In the genomic region with DNA sequence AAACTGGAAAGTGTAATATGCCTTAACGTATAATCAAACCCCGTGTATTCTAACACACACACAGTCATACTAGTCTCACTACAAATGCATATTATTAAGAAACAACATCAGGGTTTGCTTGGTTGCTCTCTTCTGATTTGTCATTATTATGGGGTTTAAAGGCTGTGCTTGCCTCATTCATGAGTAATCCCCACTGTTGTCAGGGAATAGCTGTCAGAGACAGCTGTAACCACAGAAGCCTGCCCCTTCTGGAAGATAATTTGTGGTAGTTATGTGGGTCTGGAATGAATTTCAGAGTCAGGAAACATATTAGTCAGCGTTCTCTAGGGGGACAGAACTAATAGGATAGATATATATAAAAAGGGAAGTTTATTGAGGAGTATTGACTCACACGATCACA, we compare ENCODE assay signal across 12 cellular contexts.
DNase-seq lines count a peak whose midpoint lies in the region; ATAC-seq and TF ChIP-seq lines count a peak whose summit lies in the region.
"Had no signal": no experiment of that assay in that cellular context is flagged by ENCODE, and none has a peak within 500 bp of the region (broad histone marks: within the 10 kb centered on the region; RNA-seq: fewer than 3 reads in every experiment).

No MANE protein-coding gene starts in this region.

- in situ Hi-C loops in GM23248 (cut with MboI) (no loop called here), gastrocnemius medialis (cut with MboI; ENCODE audit: low sequenced_read_pairs in 4 of 4) (no loop called here)

- no peak overlapping the region for H3K27ac Mint-ChIP-seq in stimulated activated memory B cell treated with anti-CD40 and anti-IgM and Interleukin-4, amounts not matched to agents 10 μg/mL and 1 μg/mL and 100 μg/mL, for 72 hours

- peak overlapping the region; percentile 77 for H3K9ac ChIP-seq in GM23248
- peak overlapping the region; percentile 60 for H3K9ac ChIP-seq in SK-N-MC (ENCODE audit: insufficient read length)

- H3K4me3 ChIP-seq in GM23248, result no peak overlapping the region
- H3K4me3 ChIP-seq in SK-N-MC, result peak overlapping the region; percentile 40
- H3K4me3 ChIP-seq in gastroesophageal sphincter, result no peak overlapping the region
- H3K4me3 ChIP-seq in gastrocnemius medialis, result no peak overlapping the region
- H3K4me3 ChIP-seq in OCI-LY7 (ENCODE audit: low read depth, low read length, poor library complexity, severe bottlenecking), result no peak overlapping the region
- H3K4me3 ChIP-seq: esophagus squamous epithelium had no signal

- no peaks in the 10 kb centered on the region for H3K36me3 ChIP-seq in GM23248 (ENCODE audit: low read depth)
- H3K36me3 ChIP-seq in SK-N-MC (ENCODE audit: insufficient read depth, low read length), result no peaks in the 10 kb centered on the region
- no peaks in the 10 kb centered on the region for H3K36me3 ChIP-seq in gastroesophageal sphincter
- H3K36me3 ChIP-seq in gastrocnemius medialis, result no peaks in the 10 kb centered on the region
- no peaks in the 10 kb centered on the region for H3K36me3 ChIP-seq in OCI-LY7 (ENCODE audit: insufficient read depth, low read length)
- H3K36me3 ChIP-seq: esophagus squamous epithelium had no signal

- POLR2A ChIA-PET in OCI-LY7 (lab: Charles Lee), result interaction anchor here (1.0 kb wide), 1 partner anchor 9 kb away, joined by 4 read pairs; no protein-coding TSS in a partner anchor

- 0% methylated on average over 4 of the region's 4 CpGs for WGBS in GM23248 (ENCODE audit: low coverage in 1 of 2, low lambda C conversion rate in 2 of 2, missing lambda C conversion rate in 2 of 2), 2 experiments
- 30 to 34% methylated on average over 4 of the region's 4 CpGs for WGBS in gastroesophageal sphincter (ENCODE audit: low coverage in 1 of 2), 2 donors

- TF ChIP-seq EP300 in gastroesophageal sphincter (IDR thresholded peaks at IDR 0.05), result no peak

- ATAC-seq in gastroesophageal sphincter (peak; percentile 80), gastrocnemius medialis (peak; percentile 55 to 76), GM18519 (IDR thresholded peaks at IDR 0.05; ENCODE audit: low FRiP score, unreplicated experiment) (no peak)
- ATAC-seq in stimulated activated memory B cell treated with anti-CD40 and anti-IgM and Interleukin-4, amounts not matched to agents 10 μg/mL and 1 μg/mL and 100 μg/mL, for 72 hours, result no peak

- H3K4me2 ChIP-seq in GM23248 (ENCODE audit: unreplicated experiment) (peak overlapping the region; percentile 72), OCI-LY7 (ENCODE audit: low read length) (no peak overlapping the region)

- peaks cover 20% of the 10 kb centered on the region for H3F3A ChIP-seq in GM23248 (ENCODE audit: insufficient read depth)

- DNase-seq in GM23248, result peak; percentile 97
- DNase-seq in SK-N-MC (ENCODE audit: low read depth, low spot score), result peak; percentile 70
- DNase-seq in gastrocnemius medialis, result no peak
- no peak for DNase-seq in HPDE6-E6E7 (ENCODE audit: extremely low spot score)
- no peak for DNase-seq in OCI-LY7 (ENCODE audit: low spot score)
- DNase-seq: activated naive CD4-positive, alpha-beta T cell treated with anti-CD3 and anti-CD28 coated beads, Interleukin-2, amount 50 U/mL, for 16 hours; esophagus squamous epithelium; NCI-H2081 treated with DMSO at 0.1 percent for 48 hours had no signal

- H3K27me3 ChIP-seq in GM23248 (replicated peaks; ENCODE audit: insufficient read depth), result no peaks in the 10 kb centered on the region
- H3K27me3 ChIP-seq in gastroesophageal sphincter, result no peaks in the 10 kb centered on the region
- H3K27me3 ChIP-seq in gastrocnemius medialis, result no peaks in the 10 kb centered on the region
- H3K27me3 ChIP-seq: esophagus squamous epithelium had no signal

- peaks cover 6% of the 10 kb centered on the region for H3K9me3 Mint-ChIP-seq in stimulated activated memory B cell treated with anti-CD40 and anti-IgM and Interleukin-4, amounts not matched to agents 10 μg/mL and 1 μg/mL and 100 μg/mL, for 72 hours
- H3K9me3 Mint-ChIP-seq: neural crest cell had no signal

- no peaks in the 10 kb centered on the region for H3K27me3 Mint-ChIP-seq in stimulated activated memory B cell treated with anti-CD40 and anti-IgM and Interleukin-4, amounts not matched to agents 10 μg/mL and 1 μg/mL and 100 μg/mL, for 72 hours

- intact Hi-C loops in gastrocnemius medialis (cut with DNase I; ENCODE audit: low total_unique reads) (no loop called here), OCI-LY7 (cut with micrococcal nuclease; ENCODE audit: unreplicated experiment) (no loop called here)

- H3K79me2 ChIP-seq in GM23248 (ENCODE audit: insufficient read depth), result no peaks in the 10 kb centered on the region
- no peaks in the 10 kb centered on the region for H3K79me2 ChIP-seq in OCI-LY7 (ENCODE audit: insufficient read depth, low read depth, low read length)

- CTCF ChIA-PET in OCI-LY7 (lab: Charles Lee; ENCODE audit: unreplicated experiment), result no interaction called here

- no peak for TF ChIP-seq CTCF in gastroesophageal sphincter (IDR thresholded peaks at IDR 0.05)
- no peak for TF ChIP-seq CTCF in gastrocnemius medialis (IDR thresholded peaks at IDR 0.05 in 4 of 5, conservative IDR thresholded peaks at IDR 0.05 in 1 of 5)
- TF ChIP-seq CTCF in OCI-LY7 (conservative IDR thresholded peaks at IDR 0.05; ENCODE audit: low read length), result no peak

- no peaks in the 10 kb centered on the region for H3K4me1 Mint-ChIP-seq in stimulated activated memory B cell treated with anti-CD40 and anti-IgM and Interleukin-4, amounts not matched to agents 10 μg/mL and 1 μg/mL and 100 μg/mL, for 72 hours

- no peak overlapping the region for H3K4me3 Mint-ChIP-seq in stimulated activated memory B cell treated with anti-CD40 and anti-IgM and Interleukin-4, amounts not matched to agents 10 μg/mL and 1 μg/mL and 100 μg/mL, for 72 hours
- H3K4me3 Mint-ChIP-seq: neural crest cell had no signal

- H3K27ac ChIP-seq in GM23248, result peak overlapping the region; percentile 97
- peak overlapping the region; percentile 90 for H3K27ac ChIP-seq in SK-N-MC
- peak overlapping the region in 2 of 4 donors; percentile 23 to 39 for H3K27ac ChIP-seq in gastroesophageal sphincter
- H3K27ac ChIP-seq in gastrocnemius medialis, result no peak overlapping the region
- H3K27ac ChIP-seq in OCI-LY7 (ENCODE audit: low read depth, low read length, poor library complexity, severe bottlenecking), result no peak overlapping the region

- H2AFZ ChIP-seq in GM23248 (no peak overlapping the region), OCI-LY7 (ENCODE audit: low read length) (no peak overlapping the region)

- TF ChIP-seq POLR2A in gastroesophageal sphincter (IDR thresholded peaks at IDR 0.05), result no peak
- no peak for TF ChIP-seq POLR2A in gastrocnemius medialis (IDR thresholded peaks at IDR 0.05)

- H3K4me1 ChIP-seq in GM23248 (ENCODE audit: insufficient read depth) (peaks cover 32% of the 10 kb centered on the region), gastroesophageal sphincter (peaks cover 0 to 31% (median 0%) of the 10 kb centered on the region in 3 donors), gastrocnemius medialis (no peaks in the 10 kb centered on the region), OCI-LY7 (ENCODE audit: insufficient read depth, low read length, poor library complexity, severe bottlenecking) (no peaks in the 10 kb centered on the region)

- no peaks in the 10 kb centered on the region for H4K20me1 ChIP-seq in GM23248 (ENCODE audit: insufficient read depth)
- no peaks in the 10 kb centered on the region for H4K20me1 ChIP-seq in OCI-LY7 (ENCODE audit: insufficient read depth, low read length)

- no peaks in the 10 kb centered on the region for H3K36me3 Mint-ChIP-seq in stimulated activated memory B cell treated with anti-CD40 and anti-IgM and Interleukin-4, amounts not matched to agents 10 μg/mL and 1 μg/mL and 100 μg/mL, for 72 hours

- BruUV-seq in OCI-LY7 (replicated peaks; lab: Mats Ljungman, UMichigan), result no TSS peak

- H3K9me3 ChIP-seq in GM23248 (ENCODE audit: low read depth), result no peaks in the 10 kb centered on the region
- H3K9me3 ChIP-seq in SK-N-MC (ENCODE audit: low read depth, low read length), result no peaks in the 10 kb centered on the region
- no peaks in the 10 kb centered on the region for H3K9me3 ChIP-seq in gastroesophageal sphincter
- no peaks in the 10 kb centered on the region for H3K9me3 ChIP-seq in gastrocnemius medialis
- no peaks in the 10 kb centered on the region for H3K9me3 ChIP-seq in OCI-LY7 (ENCODE audit: low read length)
- H3K9me3 ChIP-seq: esophagus squamous epithelium had no signal

- no peaks in the 10 kb centered on the region for H3K9me2 ChIP-seq in GM23248 (ENCODE audit: insufficient read depth)
- no peaks in the 10 kb centered on the region for H3K9me2 ChIP-seq in OCI-LY7 (ENCODE audit: insufficient read depth, low read length)

Comparison
In these comparisons a context has a peak if more than half of its experiments do, and no peak if none do; other contexts are left out.
1. DNase-seq: peak in GM23248 (single experiment) and SK-N-MC (single experiment); none in gastrocnemius medialis (0 of 2), HPDE6-E6E7 (single experiment) and OCI-LY7 (single experiment).
2. H3K27ac ChIP-seq: peak in GM23248 (single experiment) and SK-N-MC (single experiment); none in gastrocnemius medialis (0 of 4) and OCI-LY7 (single experiment).
3. ATAC-seq: peak in gastroesophageal sphincter (single experiment) and gastrocnemius medialis (2 of 2); none in GM18519 (single experiment) and stimulated activated memory B cell treated with anti-CD40 and anti-IgM and Interleukin-4, amounts not matched to agents 10 μg/mL and 1 μg/mL and 100 μg/mL, for 72 hours (single experiment).